In genomic region chr1:202765726-202766125, GRCh38 we compare ENCODE assay signal across 1 cellular context.
TF ChIP-seq lines count a peak whose summit lies in the region.

No MANE protein-coding gene starts in this region.

TF ChIP-seq in IMR-90, 13 proteins besides CTCF, POLR2A, EP300 and RAD21:
- no peak for TF ChIP-seq ELK1 (IDR thresholded peaks at IDR 0.05; ENCODE audit: borderline replicate concordance, low read depth, low read length)
- TF ChIP-seq NFE2L2 (IDR thresholded peaks at IDR 0.05; ENCODE audit: low read depth, low read length) = no peak
- no peak for TF ChIP-seq USF2 (IDR thresholded peaks at IDR 0.05; ENCODE audit: low read depth, low read length)
- TF ChIP-seq SMC3 (IDR thresholded peaks at IDR 0.05; ENCODE audit: low read depth, low read length) = no peak
- no peak for TF ChIP-seq MXI1 (IDR thresholded peaks at IDR 0.05; ENCODE audit: borderline replicate concordance, low read depth, low read length)
- no peak for TF ChIP-seq BHLHE40 (IDR thresholded peaks at IDR 0.05; ENCODE audit: low read depth, low read length)
- TF ChIP-seq FOS (IDR thresholded peaks at IDR 0.05; ENCODE audit: low read depth, low read length) = no peak
- no peak for TF ChIP-seq RFX5 (IDR thresholded peaks at IDR 0.05; ENCODE audit: low read depth, low read length)
- no peak for TF ChIP-seq MAFK (IDR thresholded peaks at IDR 0.05; ENCODE audit: low read depth, low read length)
- no peak for TF ChIP-seq CHD1 (IDR thresholded peaks at IDR 0.05; ENCODE audit: low read depth, low read length)
- TF ChIP-seq MAZ (IDR thresholded peaks at IDR 0.05; ENCODE audit: borderline replicate concordance, low read depth, low read length) = no peak
- TF ChIP-seq RCOR1 (IDR thresholded peaks at IDR 0.05; ENCODE audit: insufficient replicate concordance, low read length) = no peak
- TF ChIP-seq CEBPB (IDR thresholded peaks at IDR 0.05; ENCODE audit: low read depth, low read length) = no peak
